Comparison of ENCODE assay signal across 13 cellular contexts in genomic region chr21:38267991-38268858, GRCh38. TPM values are rescaled to one million over a fixed set of nuclear protein-coding genes. Genes with fewer than 3 reads are reported as not detected.
DNase-seq lines count a peak whose midpoint lies in the region; ATAC-seq and FAIRE-seq lines count a peak whose summit lies in the region.
"Had no signal": no experiment of that assay in that cellular context is flagged by ENCODE, and none has a peak within 500 bp of the region (broad histone marks: within the 10 kb centered on the region; RNA-seq: fewer than 3 reads in every experiment).

No MANE protein-coding gene starts in this region.

- H3K27ac ChIP-seq in epithelial cell of prostate = peak overlapping the region; percentile 87
- H3K27ac ChIP-seq in CD8-positive, alpha-beta memory T cell (ENCODE audit: low read depth, low read length) = no peak overlapping the region

- H3K4me3 Mint-ChIP-seq in CD8-positive, alpha-beta memory T cell = no peak overlapping the region
- H3K4me3 Mint-ChIP-seq: IgD-negative memory B cell had no signal

- POLR2A ChIA-PET in CD8-positive, alpha-beta memory T cell (lab: Charles Lee) = no interaction called here

- H3K9ac ChIP-seq in skeletal muscle satellite cell (ENCODE audit: low read depth, low read length) = peak overlapping the region; percentile 69

- peaks cover 61% of the 10 kb centered on the region for H3K4me1 ChIP-seq in skeletal muscle satellite cell (ENCODE audit: control insufficient read depth, insufficient read depth, low read length)
- H3K4me1 ChIP-seq in CD8-positive, alpha-beta memory T cell (ENCODE audit: insufficient read depth, low read length) = no peaks in the 10 kb centered on the region

- FAIRE-seq in GM18507 (lab: Jason Lieb, UNC) = peak; percentile 76

- peaks cover 0 to 4% (median 0%) of the 10 kb centered on the region in 5 donors for H3K9me3 Mint-ChIP-seq in CD8-positive, alpha-beta memory T cell
- H3K9me3 Mint-ChIP-seq: IgD-negative memory B cell had no signal

- peak; percentile 49 for ATAC-seq in HG03432 (IDR thresholded peaks at IDR 0.05; ENCODE audit: unreplicated experiment)
- ATAC-seq in HG02678 (IDR thresholded peaks at IDR 0.05; ENCODE audit: unreplicated experiment) = no peak

- H3K4me2 ChIP-seq in skeletal muscle satellite cell (ENCODE audit: low read length) = no peak overlapping the region

- no peak overlapping the region for H3K27ac Mint-ChIP-seq in CD8-positive, alpha-beta memory T cell
- H3K27ac Mint-ChIP-seq: IgD-negative memory B cell had no signal

- peaks cover 3% of the 10 kb centered on the region in 2 donors for H3K27me3 Mint-ChIP-seq in CD8-positive, alpha-beta memory T cell
- H3K27me3 Mint-ChIP-seq: IgD-negative memory B cell had no signal

- DNase-seq in GM18507 (ENCODE audit: extremely low spot score, insufficient read length, low read depth) (no peak), epithelial cell of prostate (ENCODE audit: low read depth, low spot score) (peak; percentile 67), HK-2 (ENCODE audit: unreplicated experiment) (no peak), NCI-H1694 treated with DMSO at 0.1 percent for 48 hours (lab: John Stamatoyannopoulos, UW) (no peak)
- DNase-seq in CD8-positive, alpha-beta memory T cell = no peak
- DNase-seq: caudate nucleus, DMS153, hypothalamus, NCI-H2171 treated with DMSO at 0.1 percent for 48 hours had no signal

- H3K4me3 ChIP-seq in skeletal muscle satellite cell (ENCODE audit: low read length) = no peak overlapping the region
- no peak overlapping the region for H3K4me3 ChIP-seq in CD8-positive, alpha-beta memory T cell (ENCODE audit: low read length)

- H3K36me3 ChIP-seq in skeletal muscle satellite cell (ENCODE audit: insufficient read depth, low read length) = no peaks in the 10 kb centered on the region
- no peaks in the 10 kb centered on the region for H3K36me3 ChIP-seq in CD8-positive, alpha-beta memory T cell (ENCODE audit: insufficient read depth, low read length)

- CTCF ChIA-PET in CD8-positive, alpha-beta memory T cell (lab: Charles Lee) = no interaction called here

- no peaks in the 10 kb centered on the region for H3K9me3 ChIP-seq in skeletal muscle satellite cell (replicated peaks; ENCODE audit: low read length)
- no peaks in the 10 kb centered on the region for H3K9me3 ChIP-seq in CD8-positive, alpha-beta memory T cell (ENCODE audit: low read length)

- no peaks in the 10 kb centered on the region for H3K4me1 Mint-ChIP-seq in CD8-positive, alpha-beta memory T cell
- H3K4me1 Mint-ChIP-seq: IgD-negative memory B cell had no signal

- H3K36me3 Mint-ChIP-seq in CD8-positive, alpha-beta memory T cell = peaks cover 0 to 1% (median 0%) of the 10 kb centered on the region in 3 donors

- H3K27me3 ChIP-seq in skeletal muscle satellite cell (ENCODE audit: control insufficient read depth, insufficient read depth, low read length) = no peaks in the 10 kb centered on the region
- H3K27me3 ChIP-seq in CD8-positive, alpha-beta memory T cell (ENCODE audit: insufficient read depth, low read length, poor library complexity, severe bottlenecking) = no peaks in the 10 kb centered on the region

RNA-seq across cellular contexts. Expression of gene KCNJ15, which starts 11.4 kb away (rescaled TPM):
- total RNA-seq in skeletal muscle satellite cell (2012; rRNA removed) = 20.0 and 24.5 TPM in 2 replicates
- not detected for total RNA-seq in CD8-positive, alpha-beta memory T cell
- not detected for polyA plus RNA-seq in CD8-positive, alpha-beta memory T cell
- polyA plus RNA-seq: IgD-negative memory B cell had no signal
